Comparison of ENCODE assay signal across 1 cellular context in genomic region chr15:67826717-67827560, GRCh38.
TF ChIP-seq lines count a peak whose summit lies in the region.

No MANE protein-coding gene starts in this region.

TF ChIP-seq in SK-N-SH, 30 proteins besides CTCF, POLR2A, EP300 and RAD21 (continued from another document):
- TF ChIP-seq REST (IDR thresholded peaks at IDR 0.05; ENCODE audit: low read depth, low read length) (no peak), FOXJ3 (CRISPR knock-in tag; IDR thresholded peaks at IDR 0.05) (no peak), TAF1 (IDR thresholded peaks at IDR 0.05; ENCODE audit: borderline replicate concordance, low read depth, low read length) (no peak)
TF ChIP-seq in SK-N-SH: peak in this region for 0.
